22 cellular contexts compared by ENCODE assay signal in the genomic region with DNA sequence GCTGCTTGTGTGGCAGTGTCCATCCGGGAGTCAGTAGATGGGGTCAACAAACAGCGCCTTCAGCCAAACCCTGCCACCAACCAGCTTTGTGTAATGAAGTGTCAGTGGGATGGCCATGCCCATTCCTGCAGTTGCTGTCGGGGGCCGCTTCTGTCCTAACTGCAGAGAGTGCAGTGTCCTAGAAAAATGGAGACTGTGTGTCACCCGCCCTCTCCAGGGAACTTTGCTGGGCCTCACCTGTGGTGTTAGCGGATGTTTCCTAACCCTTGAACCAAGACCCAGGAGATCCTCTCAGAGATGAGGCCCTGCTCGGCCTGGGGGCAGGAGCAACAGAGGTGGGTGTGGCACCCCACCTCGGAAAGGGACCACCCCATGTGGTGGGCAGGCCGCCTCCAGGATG. TPM values are rescaled to one million over a fixed set of nuclear protein-coding genes. Genes with fewer than 3 reads are reported as not detected.
DNase-seq lines count a peak whose midpoint lies in the region; ATAC-seq and TF ChIP-seq lines count a peak whose summit lies in the region.
"Had no signal": no experiment of that assay in that cellular context is flagged by ENCODE, and none has a peak within 500 bp of the region (broad histone marks: within the 10 kb centered on the region; RNA-seq: fewer than 3 reads in every experiment).

No MANE protein-coding gene starts in this region.

- no peak for TF ChIP-seq CTCF in WERI-Rb-1 (IDR thresholded peaks at IDR 0.05; ENCODE audit: low read depth, low read length)
- no peak for TF ChIP-seq CTCF in osteoblast (IDR thresholded peaks at IDR 0.05; ENCODE audit: extremely low read depth, low read depth, low read length)

- peaks cover 20% of the 10 kb centered on the region for H3K4me1 ChIP-seq in osteoblast (ENCODE audit: insufficient read depth, low read length)
- H3K4me1 ChIP-seq: A549 had no signal

- peaks cover 0 to 4% (median 0%) of the 10 kb centered on the region in 3 donors for H3K27me3 Mint-ChIP-seq in immature natural killer cell (ENCODE audit: low read depth in 3 of 3)
- H3K27me3 Mint-ChIP-seq: CD4-positive, alpha-beta memory T cell had no signal

- H3K4me2 ChIP-seq in osteoblast (ENCODE audit: insufficient read depth, low read length) = no peak overlapping the region
- H3K4me2 ChIP-seq: A549, BLaER1 had no signal

- peaks cover 9% of the 10 kb centered on the region for H4K20me1 ChIP-seq in osteoblast (ENCODE audit: insufficient read depth, low read length)

- no peaks in the 10 kb centered on the region for H3K9me3 Mint-ChIP-seq in immature natural killer cell

- H3K27ac Mint-ChIP-seq in immature natural killer cell = no peak overlapping the region
- H3K27ac Mint-ChIP-seq: CD4-positive, alpha-beta memory T cell had no signal

- ATAC-seq in Right ventricle myocardium inferior (no peak), Right ventricle myocardium superior (ENCODE audit: poor library complexity) (no peak), esophagus mucosa (no peak)
- ATAC-seq: A549, Panc1 had no signal

- DNase-seq in Right ventricle myocardium inferior (ENCODE audit: missing footprints) = peak; percentile 49
- DNase-seq in Right ventricle myocardium superior = no peak
- DNase-seq in WERI-Rb-1 = peak; percentile 0
- peak; percentile 71 for DNase-seq in osteoblast (ENCODE audit: insufficient read length, low spot score, missing footprints)
- DNase-seq in dedifferentiated amniotic fluid mesenchymal stem cell (ENCODE audit: extremely low spot score) = no peak
- no peak for DNase-seq in immature natural killer cell
- DNase-seq: CD4-positive, alpha-beta memory T cell; DMS153; GDM1; HCEC 1CT; MM.1S; NCI-H1092; NCI-H146; NCI-H2081; NCI-H446 treated with DMSO at 0.1 percent for 48 hours; NCI-H69; SHP77 treated with DMSO at 0.1 percent for 48 hours had no signal

- no peaks in the 10 kb centered on the region for H3K79me2 ChIP-seq in osteoblast (ENCODE audit: insufficient read depth, low read length)

- no peaks in the 10 kb centered on the region for H3K27me3 ChIP-seq in WERI-Rb-1 (ENCODE audit: insufficient read depth, low read depth, severe bottlenecking)
- H3K27me3 ChIP-seq in osteoblast (ENCODE audit: insufficient read depth, low read length) = no peaks in the 10 kb centered on the region
- H3K27me3 ChIP-seq: BLaER1 had no signal

- H3K4me1 Mint-ChIP-seq in immature natural killer cell = peaks cover 17% of the 10 kb centered on the region in 2 donors
- H3K4me1 Mint-ChIP-seq: CD4-positive, alpha-beta memory T cell had no signal

- H3K36me3 ChIP-seq in WERI-Rb-1 = peaks cover 3% of the 10 kb centered on the region
- no peaks in the 10 kb centered on the region for H3K36me3 ChIP-seq in osteoblast (ENCODE audit: insufficient read depth, low read length)

- no peak overlapping the region for H3K27ac ChIP-seq in WERI-Rb-1
- no peak overlapping the region for H3K27ac ChIP-seq in osteoblast (ENCODE audit: low read depth, low read length)
- H3K27ac ChIP-seq: A549, BLaER1 had no signal

- no peak overlapping the region for H3K4me3 ChIP-seq in WERI-Rb-1 (ENCODE audit: low read depth, low read length)
- H3K4me3 ChIP-seq in osteoblast (ENCODE audit: insufficient read depth, low read length) = no peak overlapping the region
- H3K4me3 ChIP-seq: A549, BLaER1 had no signal

- peaks cover 11% of the 10 kb centered on the region for H3K9me3 ChIP-seq in WERI-Rb-1 (ENCODE audit: severe bottlenecking)
- H3K9me3 ChIP-seq in osteoblast (ENCODE audit: low read depth, low read length) = peaks cover 7% of the 10 kb centered on the region

- H3K4me3 Mint-ChIP-seq in immature natural killer cell = no peak overlapping the region
- H3K4me3 Mint-ChIP-seq: CD4-positive, alpha-beta memory T cell had no signal

- peaks cover 0 to 4% (median 0%) of the 10 kb centered on the region in 3 donors for H3K36me3 Mint-ChIP-seq in immature natural killer cell
- H3K36me3 Mint-ChIP-seq: CD4-positive, alpha-beta memory T cell had no signal

- intact Hi-C loops in Right ventricle myocardium inferior (cut with DNase I) = no loop called here
- intact Hi-C loops in Right ventricle myocardium superior (cut with DNase I) = no loop called here

- no peak overlapping the region for H2AFZ ChIP-seq in osteoblast (ENCODE audit: low read length)

RNA-seq across cellular contexts. Expression of a gene that starts 35.3 kb away (rescaled TPM):
- total RNA-seq in Right ventricle myocardium inferior (1.5 TPM), Right ventricle myocardium superior (1.9 TPM), osteoblast (not detected in 2 replicates), esophagus mucosa (not detected)
- polyA plus RNA-seq in immature natural killer cell = not detected
- total RNA-seq: Daoy had no signal
- polyA plus RNA-seq: CD4-positive, alpha-beta memory T cell had no signal

RNA-seq across cellular contexts. Expression of a gene that starts 56.7 kb away (rescaled TPM):
- total RNA-seq in Right ventricle myocardium inferior = 35.5 TPM
- 33.7 TPM for total RNA-seq in Right ventricle myocardium superior
- total RNA-seq in osteoblast = not detected in 2 replicates
- 0.36 TPM for total RNA-seq in esophagus mucosa
- polyA plus RNA-seq in immature natural killer cell = 1 to 10 TPM in 2 of 3 donors, not detected in 1; 4.2 to 4.8 TPM
- total RNA-seq: CD4-positive, alpha-beta memory T cell had no signal

Comparison
In these comparisons a context has a peak if more than half of its experiments do, and no peak if none do; other contexts are left out.
1. DNase-seq: peak in Right ventricle myocardium inferior (single experiment), WERI-Rb-1 (single experiment) and osteoblast (single experiment); none in Right ventricle myocardium superior (single experiment), dedifferentiated amniotic fluid mesenchymal stem cell (single experiment) and immature natural killer cell (0 of 3).
2. RNA of a gene that starts 56.7 kb away (total RNA-seq): 35.5 TPM in Right ventricle myocardium inferior (single experiment) and 33.7 TPM in Right ventricle myocardium superior (single experiment); 0.36 TPM in esophagus mucosa (single experiment) and not detected in osteoblast; every median in the first group is over 10 times any median in the second.